In genomic region chr7:99408347-99409191, GRCh38 we compare ENCODE assay signal across 8 cellular contexts. TPM values are rescaled to one million over a fixed set of nuclear protein-coding genes. Genes with fewer than 3 reads are reported as not detected.
DNase-seq lines count a peak whose midpoint lies in the region; ATAC-seq, FAIRE-seq and TF ChIP-seq lines count a peak whose summit lies in the region.

Gene BUD31 (plus strand): TSS chr7:99408969. CDS start chr7:99411093, 2,124 bp downstream.
Gene PDAP1 (minus strand): TSS chr7:99408597. CDS start chr7:99408548, 49 bp downstream.

- H3K4me3 ChIP-seq in A673 (ENCODE audit: low read depth, low read length, poor library complexity, severe bottlenecking) (peak within 1 kb of the TSS; percentile 97), breast epithelium (peak within 1 kb of the TSS; percentile 84 to 100 (median 98)), iPS-20b (ENCODE audit: low read length) (peak within 1 kb of the TSS; percentile 100), small intestine (ENCODE audit: low read depth in 1 of 2, low read length in 2 of 2) (peak within 1 kb of the TSS; percentile 87 to 88)

- TF ChIP-seq POLR2A in breast epithelium (IDR thresholded peaks at IDR 0.05) = no peak

- H3K9me3 ChIP-seq in A673 (ENCODE audit: low read depth, low read length, poor library complexity, severe bottlenecking) (no peaks in the 10 kb centered on the region), breast epithelium (no peaks in the 10 kb centered on the region), iPS-20b (ENCODE audit: insufficient read depth, low read depth, low read length) (no peaks in the 10 kb centered on the region), small intestine (ENCODE audit: control insufficient read depth, low read depth) (no peaks in the 10 kb centered on the region)

- H3K27ac ChIP-seq in A673 (ENCODE audit: low read depth, low read length, poor library complexity, severe bottlenecking) (peak within 1 kb of the TSS; percentile 99), VCaP (peak within 1 kb of the TSS; percentile 100), breast epithelium (peak within 1 kb of the TSS; percentile 96 to 97), iPS-20b (ENCODE audit: low read length) (peak within 1 kb of the TSS; percentile 85), small intestine (ENCODE audit: low read depth in 1 of 2, low read length in 1 of 2) (peak within 1 kb of the TSS; percentile 74 to 99)

- H3K36me3 ChIP-seq in A673 (ENCODE audit: insufficient read depth, low read length, poor library complexity, severe bottlenecking) (peaks cover 47% of the 10 kb centered on the region), breast epithelium (no peaks in the 10 kb centered on the region), iPS-20b (ENCODE audit: insufficient read depth, low read depth, low read length) (peaks cover 55% of the 10 kb centered on the region), small intestine (ENCODE audit: control insufficient read depth in 2 of 2, insufficient read depth in 2 of 2, low read length in 2 of 2) (peaks cover 7 to 12% of the 10 kb centered on the region in 2 donors)

- 0% methylated on average over 44 to 73 of the region's 73 CpGs for WGBS in small intestine, 3 donors

- H3K9ac ChIP-seq in iPS-20b (ENCODE audit: low read depth, low read length) = peak within 1 kb of the TSS; percentile 100

- TF ChIP-seq CTCF in A673 (conservative IDR thresholded peaks at IDR 0.05; ENCODE audit: low read depth, low read length) (no peak), VCaP (conservative IDR thresholded peaks at IDR 0.05) (no peak), breast epithelium (IDR thresholded peaks at IDR 0.05) (peak in 2 of 3 donors; percentile 34 to 55)

- FAIRE-seq in small intestine (lab: Jason Lieb, UNC) = no peak

- CTCF ChIA-PET in A673 (lab: Charles Lee) = interaction anchor here (0.6 to 0.7 kb wide), 2 partner anchors 80 to 514 kb away, joined by 3 to 8 read pairs; no protein-coding TSS in a partner anchor

- ATAC-seq in GM18868 (IDR thresholded peaks at IDR 0.05; ENCODE audit: unreplicated experiment) (peak; percentile 81), HG03108 (IDR thresholded peaks at IDR 0.05; ENCODE audit: unreplicated experiment) (peak; percentile 65)

- POLR2A ChIA-PET in A673 (lab: Charles Lee; ENCODE audit: low non-redundant PET) = interaction anchor here (0.6 to 0.8 kb wide), 2 partner anchors 14 to 150 kb away, joined by 3 read pairs; partner anchors contain the start of gene ZNF655

- no peaks in the 10 kb centered on the region for H3K27me3 ChIP-seq in A673 (replicated peaks; ENCODE audit: insufficient read depth, low read depth, low read length, poor library complexity)
- H3K27me3 ChIP-seq in breast epithelium = no peaks in the 10 kb centered on the region
- H3K27me3 ChIP-seq in iPS-20b (ENCODE audit: insufficient read depth, low read length) = no peaks in the 10 kb centered on the region
- H3K27me3 ChIP-seq in small intestine (ENCODE audit: control insufficient read depth in 2 of 2, insufficient read depth in 2 of 2, low read length in 2 of 2) = no peaks in the 10 kb centered on the region

- BruUV-seq in A673 (replicated peaks; lab: Mats Ljungman, UMichigan) = no TSS peak

- DNase-seq in A673 (ENCODE audit: low spot score) = peak; percentile 94
- DNase-seq in NCI-H2196 (lab: John Stamatoyannopoulos, UW; ENCODE audit: unreplicated experiment) = peak; percentile 95
- DNase-seq in breast epithelium (ENCODE audit: low spot score in 2 of 2) = peak; percentile 92 to 93
- DNase-seq in small intestine = peak; percentile 95

- H3K4me1 ChIP-seq in A673 (ENCODE audit: insufficient read depth, low read length, poor library complexity, severe bottlenecking) (peaks cover 22% of the 10 kb centered on the region), breast epithelium (peaks cover 3 to 16% of the 10 kb centered on the region in 2 donors), iPS-20b (ENCODE audit: insufficient read depth, low read length) (peaks cover 13% of the 10 kb centered on the region), small intestine (ENCODE audit: control insufficient read depth in 2 of 2, insufficient read depth in 1 of 2, low read depth in 1 of 2, low read length in 1 of 2) (peaks cover 5 to 13% of the 10 kb centered on the region in 2 donors)

- intact Hi-C loops in A673 (cut with micrococcal nuclease; ENCODE audit: unreplicated experiment) = no loop called here
- intact Hi-C loops in breast epithelium (cut with DNase I; ENCODE audit: low total_unique reads) = no loop called here

RNA-seq across cellular contexts. Expression of gene BUD31, which starts in this region (rescaled TPM):
- total RNA-seq in A673 (2021) (180 and 194 TPM in 2 replicates), breast epithelium (10 to 100 TPM; 53.9 to 69.8 (median 65.4) TPM)
- 100 to 1,000 TPM; 130 to 166 (median 135) TPM for polyA plus RNA-seq in small intestine

RNA-seq across cellular contexts. Expression of gene PDAP1, which starts in this region (rescaled TPM):
- total RNA-seq in A673 (2021) = 157 and 164 TPM in 2 replicates
- 10 to 100 TPM; 39.4 to 86.4 (median 51.5) TPM for total RNA-seq in breast epithelium
- polyA plus RNA-seq in small intestine = 100 to 1,000 TPM; 108 to 212 (median 113) TPM

Comparison
In these comparisons a context has a peak if more than half of its experiments do, and no peak if none do; other contexts are left out.
1. Peak in every context shown above with its lines: DNase-seq, ATAC-seq, H3K4me3 ChIP-seq and H3K27ac ChIP-seq.
2. CTCF ChIP-seq: peak in breast epithelium (2 of 3); none in A673 (single experiment) and VCaP (single experiment).